ENCODE assay signal across 8 cellular contexts in the genomic region with DNA sequence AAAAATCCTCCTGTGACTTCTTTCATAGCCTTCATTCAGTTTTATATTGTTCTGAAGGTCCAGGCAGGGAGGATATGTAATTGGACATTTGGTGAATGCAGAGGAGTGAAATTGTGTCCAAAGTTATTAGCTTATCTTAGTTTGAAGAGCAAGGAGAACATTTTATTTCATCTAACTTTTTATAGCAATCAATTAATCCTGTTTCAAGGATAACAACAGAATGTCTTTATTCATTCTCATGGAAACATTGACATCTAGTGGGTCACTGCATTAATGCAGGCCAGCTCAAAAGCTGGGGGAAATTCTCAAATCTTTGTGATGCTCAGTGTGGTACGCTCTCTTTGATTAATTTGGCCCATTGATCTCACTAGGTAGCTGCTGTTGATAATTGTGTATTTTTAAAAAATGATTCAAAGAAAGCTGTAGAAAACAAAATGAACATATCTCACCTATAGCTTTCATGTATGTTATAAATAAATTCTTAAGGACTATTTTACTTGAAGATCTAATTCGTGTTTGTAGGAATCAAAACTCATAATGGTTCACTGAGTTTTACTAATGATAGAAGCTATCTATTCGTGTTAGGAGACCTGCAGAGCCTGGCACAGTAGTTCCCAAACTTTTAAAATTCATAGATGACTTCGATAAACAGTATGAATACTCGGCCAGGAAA.
A peak's percentile ranks its signal among the peaks of the same experiment; 100 is the strongest.
DNase-seq lines count a peak whose midpoint lies in the region; ATAC-seq and TF ChIP-seq lines count a peak whose summit lies in the region.

No MANE protein-coding gene starts in this region.

- TF ChIP-seq POLR2A in upper lobe of left lung (IDR thresholded peaks at IDR 0.05) = no peak

- H3K4me3 Mint-ChIP-seq in stimulated activated naive CD8-positive, alpha-beta T cell treated with anti-CD3 and anti-CD28 coated beads, Interleukin-15, amount 100 ng/mL, for 72 hours = no peak overlapping the region

- H3K27me3 ChIP-seq in upper lobe of left lung = no peaks in the 10 kb centered on the region

- no peak for ATAC-seq in stimulated activated naive CD8-positive, alpha-beta T cell treated with anti-CD3 and anti-CD28 coated beads, Interleukin-15, amount 100 ng/mL, for 72 hours
- no peak for ATAC-seq in stimulated activated naive CD8-positive, alpha-beta T cell treated with anti-CD3 and anti-CD28 coated beads, Interleukin-15, Interleukin-2, amounts not matched to agents 100 U/mL and 50 U/mL, for 24 hours
- ATAC-seq in HG03135 (IDR thresholded peaks at IDR 0.05; ENCODE audit: unreplicated experiment) (peak; percentile 55), upper lobe of left lung (ENCODE audit: low FRiP score in 2 of 2) (peak in 1 of 2 donors; percentile 85)

- H3K4me1 ChIP-seq in upper lobe of left lung = peaks cover 0 to 2% (median 0%) of the 10 kb centered on the region in 4 donors

- 52 to 60% methylated on average over 5 of the region's 5 CpGs for WGBS in upper lobe of left lung, 2 donors

- no peak for TF ChIP-seq EP300 in upper lobe of left lung (IDR thresholded peaks at IDR 0.05)

- no peaks in the 10 kb centered on the region for H3K36me3 ChIP-seq in upper lobe of left lung

- no peak overlapping the region for H3K27ac Mint-ChIP-seq in stimulated activated naive CD8-positive, alpha-beta T cell treated with anti-CD3 and anti-CD28 coated beads, Interleukin-15, amount 100 ng/mL, for 72 hours

- no peaks in the 10 kb centered on the region for H3K9me3 Mint-ChIP-seq in stimulated activated naive CD8-positive, alpha-beta T cell treated with anti-CD3 and anti-CD28 coated beads, Interleukin-15, amount 100 ng/mL, for 72 hours

- H3K27me3 Mint-ChIP-seq in stimulated activated naive CD8-positive, alpha-beta T cell treated with anti-CD3 and anti-CD28 coated beads, Interleukin-15, amount 100 ng/mL, for 72 hours = no peaks in the 10 kb centered on the region

- TF ChIP-seq CTCF in upper lobe of left lung (IDR thresholded peaks at IDR 0.05) = peak; percentile 72 to 88 (median 83)

- H3K4me3 ChIP-seq in upper lobe of left lung = no peak overlapping the region

- H3K4me1 Mint-ChIP-seq in stimulated activated naive CD8-positive, alpha-beta T cell treated with anti-CD3 and anti-CD28 coated beads, Interleukin-15, amount 100 ng/mL, for 72 hours = no peaks in the 10 kb centered on the region

- H3K9me3 ChIP-seq in upper lobe of left lung = no peaks in the 10 kb centered on the region

- H3K27ac ChIP-seq in upper lobe of left lung = no peak overlapping the region

- peak; percentile 5 to 11 for DNase-seq in stimulated activated naive CD8-positive, alpha-beta T cell treated with anti-CD3 and anti-CD28 coated beads, Interleukin-15, amount 100 ng/mL, for 72 hours
- no peak for DNase-seq in stimulated activated naive CD8-positive, alpha-beta T cell treated with anti-CD3 and anti-CD28 coated beads, Interleukin-15, Interleukin-2, amounts not matched to agents 100 U/mL and 50 U/mL, for 24 hours
- DNase-seq in NCI-H69 (lab: John Stamatoyannopoulos, UW) (peak; percentile 71), left kidney (ENCODE audit: low read depth, low spot score) (peak; percentile 77), upper lobe of left lung (no peak), NCI-H226 (no peak)
- peak; percentile 14 for DNase-seq in central memory CD4-positive, alpha-beta T cell

Comparison
In these comparisons a context has a peak if more than half of its experiments do, and no peak if none do; other contexts are left out.
1. DNase-seq: peak in stimulated activated naive CD8-positive, alpha-beta T cell treated with anti-CD3 and anti-CD28 coated beads, Interleukin-15, amount 100 ng/mL, for 72 hours (2 of 2), NCI-H69 (single experiment), central memory CD4-positive, alpha-beta T cell (single experiment) and left kidney (single experiment); none in stimulated activated naive CD8-positive, alpha-beta T cell treated with anti-CD3 and anti-CD28 coated beads, Interleukin-15, Interleukin-2, amounts not matched to agents 100 U/mL and 50 U/mL, for 24 hours (single experiment), upper lobe of left lung (0 of 2) and NCI-H226 (single experiment).